In the genomic region with DNA sequence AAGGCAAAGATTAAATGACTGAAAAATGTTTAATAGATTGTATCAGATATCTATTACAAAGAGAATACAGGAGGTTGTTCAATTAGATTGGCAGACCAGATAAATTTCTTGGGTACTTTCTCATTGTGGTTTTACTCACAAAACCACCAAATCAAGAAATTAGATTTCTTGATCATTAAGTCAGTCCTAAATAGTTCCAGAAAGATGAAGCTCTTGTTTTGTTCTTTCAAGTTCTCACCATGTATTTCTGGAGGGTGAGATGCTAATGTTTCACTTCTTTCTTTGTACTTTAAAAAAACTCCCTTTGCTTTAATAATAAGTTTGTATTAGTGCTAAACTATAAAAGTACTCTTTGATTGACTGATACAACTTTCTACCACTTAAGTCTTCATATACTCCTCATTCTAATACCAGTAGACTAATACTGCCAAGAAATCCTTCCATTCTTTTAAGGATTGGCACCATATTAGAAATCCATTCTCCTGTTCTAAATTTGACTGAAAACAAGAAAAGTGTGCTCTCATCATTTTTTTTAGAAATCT, we compare ENCODE assay signal across 24 cellular contexts.
DNase-seq lines count a peak whose midpoint lies in the region; ATAC-seq, FAIRE-seq and TF ChIP-seq lines count a peak whose summit lies in the region.
"Had no signal": no experiment of that assay in that cellular context is flagged by ENCODE, and none has a peak within 500 bp of the region (broad histone marks: within the 10 kb centered on the region; RNA-seq: fewer than 3 reads in every experiment).

No MANE protein-coding gene starts in this region.

- POLR2A ChIA-PET in GM12878 (lab: Charles Lee): interaction anchor here (0.5 to 1.4 kb wide), 3 partner anchors 9 to 33 kb away, joined by 3 to 14 read pairs (median 10); no protein-coding TSS in a partner anchor

- peaks cover 3% of the 10 kb centered on the region for H3K27me3 Mint-ChIP-seq in nephron (ENCODE audit: low read depth)
- no peaks in the 10 kb centered on the region for H3K27me3 Mint-ChIP-seq in effector memory CD8-positive, alpha-beta T cell
- H3K27me3 Mint-ChIP-seq: CD4-positive, CD25-positive, alpha-beta regulatory T cell; CD8-positive, alpha-beta memory T cell had no signal

- no peak overlapping the region for H3K4me3 Mint-ChIP-seq in nephron
- H3K4me3 Mint-ChIP-seq in effector memory CD8-positive, alpha-beta T cell: no peak overlapping the region
- H3K4me3 Mint-ChIP-seq: CD4-positive, CD25-positive, alpha-beta regulatory T cell; CD8-positive, alpha-beta memory T cell; GM23338 had no signal

- no peaks in the 10 kb centered on the region for H4K20me1 ChIP-seq in GM12878 (ENCODE audit: control insufficient read depth, insufficient read depth)

- H3K4me1 Mint-ChIP-seq in nephron: no peaks in the 10 kb centered on the region
- H3K4me1 Mint-ChIP-seq in effector memory CD8-positive, alpha-beta T cell (ENCODE audit: low read depth in 2 of 2): no peaks in the 10 kb centered on the region
- H3K4me1 Mint-ChIP-seq: CD4-positive, CD25-positive, alpha-beta regulatory T cell; CD8-positive, alpha-beta memory T cell had no signal

- H3K4me1 ChIP-seq in GM12878 (ENCODE audit: control insufficient read depth, insufficient read depth, low read length): no peaks in the 10 kb centered on the region
- H3K4me1 ChIP-seq in right atrium auricular region: no peaks in the 10 kb centered on the region
- H3K4me1 ChIP-seq: BE2C had no signal

- ATAC-seq in GM18868 (IDR thresholded peaks at IDR 0.05; ENCODE audit: unreplicated experiment) (peak; percentile 45), HG02798 (IDR thresholded peaks at IDR 0.05; ENCODE audit: poor library complexity, unreplicated experiment) (peak; percentile 31), GM12878 (peak; percentile 67), GM21447 (IDR thresholded peaks at IDR 0.05; ENCODE audit: unreplicated experiment) (no peak)
- ATAC-seq in effector memory CD8-positive, alpha-beta T cell (replicated peaks): no peak
- ATAC-seq: GM23338, K562 had no signal

- no peaks in the 10 kb centered on the region for H3K9me3 Mint-ChIP-seq in nephron
- H3K9me3 Mint-ChIP-seq in effector memory CD8-positive, alpha-beta T cell: peaks cover 10 to 25% of the 10 kb centered on the region in 2 donors
- H3K9me3 Mint-ChIP-seq: GM23338 had no signal

- no peak for TF ChIP-seq POLR2A in GM12878 (IDR thresholded peaks at IDR 0.05; ENCODE audit: low read depth, low read length)

- SMC1A ChIA-PET in GM12878 (lab: Charles Lee; ENCODE audit: uncharacterized antibody, unreplicated experiment): interaction anchor here (0.5 to 1.4 kb wide), 12 partner anchors 8 to 170 kb away, joined by 3 to 6 read pairs (median 3); no protein-coding TSS in a partner anchor

- no peak for FAIRE-seq in GM12878 (lab: Jason Lieb, UNC)
- FAIRE-seq: A204.1, GM12891, H54, K562 had no signal

- 0 out of 4 replicates have a peak, but pooled peaks of 1 of the 2 experiments have one; percentile 59 for TF ChIP-seq EP300 in GM12878 (IDR thresholded peaks at IDR 0.05; ENCODE audit: borderline replicate concordance in 1 of 2, control insufficient read depth in 1 of 2, low read depth in 2 of 2, low read length in 2 of 2)

- RAD21 ChIA-PET in GM12878 (lab: Charles Lee; ENCODE audit: unreplicated experiment): interaction anchor here (0.7 to 1.4 kb wide), 13 partner anchors 8 to 173 kb away, joined by 3 to 28 read pairs (median 3); no protein-coding TSS in a partner anchor

- H3K36me3 ChIP-seq in GM12878 (ENCODE audit: control insufficient read depth in 2 of 2, insufficient read depth in 2 of 2, low read length in 1 of 2): no peaks in the 10 kb centered on the region
- no peaks in the 10 kb centered on the region for H3K36me3 ChIP-seq in right atrium auricular region
- H3K36me3 ChIP-seq: BE2C had no signal

- H2AFZ ChIP-seq in GM12878 (ENCODE audit: control insufficient read depth, low read depth, low read length): no peak overlapping the region
- H2AFZ ChIP-seq: GM23338 had no signal

- H3K9me3 ChIP-seq in GM12878 (replicated peaks; ENCODE audit: control insufficient read depth, insufficient read depth, low read length) (no peaks in the 10 kb centered on the region), right atrium auricular region (no peaks in the 10 kb centered on the region)
- H3K9me3 ChIP-seq: BE2C had no signal

- no peak overlapping the region for H3K9ac ChIP-seq in GM12878 (ENCODE audit: control insufficient read depth, insufficient read depth, low read length)

- BruUV-seq in GM12878 (replicated peaks; lab: Mats Ljungman, UMichigan): no TSS peak

- no peaks in the 10 kb centered on the region for H3K27me3 ChIP-seq in GM12878 (replicated peaks in 1 of 2; ENCODE audit: control insufficient read depth in 2 of 2, insufficient read depth in 2 of 2, low read length in 1 of 2)
- H3K27me3 ChIP-seq in right atrium auricular region: no peaks in the 10 kb centered on the region

- H3K79me2 ChIP-seq in GM12878 (ENCODE audit: control insufficient read depth, insufficient read depth, low read length): no peaks in the 10 kb centered on the region

- H3K4me3 ChIP-seq in GM12878 (no peak overlapping the region), right atrium auricular region (no peak overlapping the region)
- H3K4me3 ChIP-seq: GM23338, K562 had no signal

- DNase-seq in GM12878 (ENCODE audit: low read depth, low spot score) (no peak), right atrium auricular region (ENCODE audit: low spot score) (no peak)
- no peak for DNase-seq in central memory CD4-positive, alpha-beta T cell
- no peak for DNase-seq in effector memory CD8-positive, alpha-beta T cell
- DNase-seq: BE2C; C1 segment of cervical spinal cord; CD4-positive, CD25-positive, alpha-beta regulatory T cell; CD8-positive, alpha-beta memory T cell; COR-L47; DMS 273 treated with DMSO at 0.1 percent for 48 hours; DND-41; EL; HCEC 1CT; IMR-90 had no signal

- in situ Hi-C loops in GM12878 (cut with MboI): no loop called here

- CTCF ChIA-PET in GM12878 (lab: Yijun Ruan, JAX): interaction anchor here (1.0 to 1.1 kb wide), 2 partner anchors 9 to 32 kb away, joined by 3 read pairs; no protein-coding TSS in a partner anchor

- H3K27ac Mint-ChIP-seq in nephron: peak overlapping the region; percentile 41 to 63 (median 54)
- no peak overlapping the region for H3K27ac Mint-ChIP-seq in effector memory CD8-positive, alpha-beta T cell
- H3K27ac Mint-ChIP-seq: CD8-positive, alpha-beta memory T cell had no signal

- intact Hi-C loops in GM12878 (cut with micrococcal nuclease; ENCODE audit: unreplicated experiment): loop anchor here (5.0 kb wide), 1 partner anchor 77 kb away; no protein-coding TSS in a partner anchor

- H3K36me3 Mint-ChIP-seq in nephron (ENCODE audit: low read depth): no peaks in the 10 kb centered on the region
- no peaks in the 10 kb centered on the region for H3K36me3 Mint-ChIP-seq in effector memory CD8-positive, alpha-beta T cell (ENCODE audit: insufficient read depth)
- H3K36me3 Mint-ChIP-seq: CD4-positive, CD25-positive, alpha-beta regulatory T cell; CD8-positive, alpha-beta memory T cell had no signal

- no peak for TF ChIP-seq RAD21 in GM12878 (IDR thresholded peaks at IDR 0.05; ENCODE audit: insufficient read depth, low read depth, low read length)

- H3K27ac ChIP-seq in GM12878 (ENCODE audit: control insufficient read depth, insufficient read depth): no peak overlapping the region
- no peak overlapping the region for H3K27ac ChIP-seq in right atrium auricular region
- H3K27ac ChIP-seq: HL-60 had no signal

- no peak overlapping the region for H3K4me2 ChIP-seq in GM12878 (ENCODE audit: control insufficient read depth, insufficient read depth)
- H3K4me2 ChIP-seq: GM23338 had no signal

- no peak for TF ChIP-seq CTCF in GM12878 (IDR thresholded peaks at IDR 0.05 in 2 of 3, conservative IDR thresholded peaks at IDR 0.05 in 1 of 3; ENCODE audit: control insufficient read depth in 2 of 3, extremely low read depth in 1 of 3, insufficient read depth in 1 of 3, low read depth in 3 of 3, low read length in 3 of 3)
- TF ChIP-seq CTCF in nephron (IDR thresholded peaks at IDR 0.05; ENCODE audit: unreplicated experiment in 3 of 3): no peak
- TF ChIP-seq CTCF in right atrium auricular region (IDR thresholded peaks at IDR 0.05): no peak

TF ChIP-seq in GM12878, 131 proteins besides CTCF, POLR2A, EP300 and RAD21 (continues in another document):
- TF ChIP-seq CREM (IDR thresholded peaks at IDR 0.05; ENCODE audit: low read depth) (no peak), PAX5 (IDR thresholded peaks at IDR 0.05; ENCODE audit: borderline replicate concordance, low read depth, low read length) (no peak), NBN (IDR thresholded peaks at IDR 0.05) (peak; percentile 65; the same call in 1 of the 2 replicates), ATF7 (IDR thresholded peaks at IDR 0.05; ENCODE audit: low read depth) (peak; percentile 70), MTA2 (IDR thresholded peaks at IDR 0.05; ENCODE audit: low read depth) (peak; percentile 99), BACH1 (IDR thresholded peaks at IDR 0.05; ENCODE audit: borderline replicate concordance) (peak; percentile 48; the same call in 1 of the 2 replicates), BHLHE40 (IDR thresholded peaks at IDR 0.05; ENCODE audit: borderline replicate concordance in 1 of 2, low read depth in 2 of 2, low read length in 1 of 2) (peak in 1 of 2 experiments; percentile 23; a peak in 1 of 4 replicates), ZNF24 (IDR thresholded peaks at IDR 0.05) (peak; percentile 86), ZNF217 (IDR thresholded peaks at IDR 0.05) (peak; percentile 83)
- TF ChIP-seq, protein P1, sequence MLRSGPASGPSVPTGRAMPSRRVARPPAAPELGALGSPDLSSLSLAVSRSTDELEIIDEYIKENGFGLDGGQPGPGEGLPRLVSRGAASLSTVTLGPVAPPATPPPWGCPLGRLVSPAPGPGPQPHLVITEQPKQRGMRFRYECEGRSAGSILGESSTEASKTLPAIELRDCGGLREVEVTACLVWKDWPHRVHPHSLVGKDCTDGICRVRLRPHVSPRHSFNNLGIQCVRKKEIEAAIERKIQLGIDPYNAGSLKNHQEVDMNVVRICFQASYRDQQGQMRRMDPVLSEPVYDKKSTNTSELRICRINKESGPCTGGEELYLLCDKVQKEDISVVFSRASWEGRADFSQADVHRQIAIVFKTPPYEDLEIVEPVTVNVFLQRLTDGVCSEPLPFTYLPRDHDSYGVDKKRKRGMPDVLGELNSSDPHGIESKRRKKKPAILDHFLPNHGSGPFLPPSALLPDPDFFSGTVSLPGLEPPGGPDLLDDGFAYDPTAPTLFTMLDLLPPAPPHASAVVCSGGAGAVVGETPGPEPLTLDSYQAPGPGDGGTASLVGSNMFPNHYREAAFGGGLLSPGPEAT (IDR thresholded peaks at IDR 0.05; ENCODE audit: low read depth): peak; percentile 95
- TF ChIP-seq, protein P2, sequence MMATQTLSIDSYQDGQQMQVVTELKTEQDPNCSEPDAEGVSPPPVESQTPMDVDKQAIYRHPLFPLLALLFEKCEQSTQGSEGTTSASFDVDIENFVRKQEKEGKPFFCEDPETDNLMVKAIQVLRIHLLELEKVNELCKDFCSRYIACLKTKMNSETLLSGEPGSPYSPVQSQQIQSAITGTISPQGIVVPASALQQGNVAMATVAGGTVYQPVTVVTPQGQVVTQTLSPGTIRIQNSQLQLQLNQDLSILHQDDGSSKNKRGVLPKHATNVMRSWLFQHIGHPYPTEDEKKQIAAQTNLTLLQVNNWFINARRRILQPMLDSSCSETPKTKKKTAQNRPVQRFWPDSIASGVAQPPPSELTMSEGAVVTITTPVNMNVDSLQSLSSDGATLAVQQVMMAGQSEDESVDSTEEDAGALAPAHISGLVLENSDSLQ (IDR thresholded peaks at IDR 0.05): peak; percentile 84

Comparison
In these comparisons a context has a peak if more than half of its experiments do, and no peak if none do; other contexts are left out.
1. ATAC-seq: peak in GM18868 (single experiment), HG02798 (single experiment) and GM12878 (single experiment); none in GM21447 (single experiment) and effector memory CD8-positive, alpha-beta T cell (single experiment).
2. H3K27ac Mint-ChIP-seq: peak in nephron (3 of 3); none in effector memory CD8-positive, alpha-beta T cell (0 of 2).